In genomic region chr15:90936823-90937222, GRCh38 we compare ENCODE assay signal across 14 cellular contexts. TPM values are rescaled to one million over a fixed set of nuclear protein-coding genes. Genes with fewer than 3 reads are reported as not detected.
DNase-seq lines count a peak whose midpoint lies in the region; ATAC-seq and TF ChIP-seq lines count a peak whose summit lies in the region.
"Had no signal": no experiment of that assay in that cellular context is flagged by ENCODE, and none has a peak within 500 bp of the region (broad histone marks: within the 10 kb centered on the region; RNA-seq: fewer than 3 reads in every experiment).

No MANE protein-coding gene starts in this region.

- H3K36me3 Mint-ChIP-seq in WTC11: peaks cover 32% of the 10 kb centered on the region

- no peak for DNase-seq in left ventricle myocardium inferior
- no peak for DNase-seq in Right ventricle myocardium inferior (ENCODE audit: missing footprints)
- no peak for DNase-seq in WTC11 (ENCODE audit: low spot score)
- no peak for DNase-seq in fibroblast of lung (ENCODE audit: low read depth in 2 of 2)
- DNase-seq in thyroid gland: no peak
- no peak for DNase-seq in KG1 (lab: John Stamatoyannopoulos, UW)
- no peak for DNase-seq in kidney glomerular epithelial cell (lab: John Stamatoyannopoulos, UW)
- DNase-seq: C1 segment of cervical spinal cord, left cardiac atrium, MV-4-11, NCI-H345, nucleus accumbens had no signal

- peaks cover 18% of the 10 kb centered on the region for H3K4me1 Mint-ChIP-seq in WTC11

- H3K9me3 ChIP-seq in left ventricle myocardium inferior (replicated peaks): no peaks in the 10 kb centered on the region
- H3K9me3 ChIP-seq in fibroblast of lung (ENCODE audit: control insufficient read depth, insufficient read depth, low read depth, low read length): no peaks in the 10 kb centered on the region
- H3K9me3 ChIP-seq in thyroid gland: no peaks in the 10 kb centered on the region

- H2AFZ ChIP-seq in fibroblast of lung (ENCODE audit: low read length): no peak overlapping the region

- H3K79me2 ChIP-seq in fibroblast of lung (ENCODE audit: control insufficient read depth, insufficient read depth, low read length): peaks cover 17% of the 10 kb centered on the region

- intact Hi-C loops in left ventricle myocardium inferior (cut with micrococcal nuclease): no loop called here
- intact Hi-C loops in Right ventricle myocardium inferior (cut with DNase I): loop anchor here (10.0 kb wide), 1 partner anchor 1042 kb away; the partner anchor contains the start of gene AP3S2
- intact Hi-C loops in thyroid gland (cut with DNase I): no loop called here

- POLR2A ChIA-PET in WTC11 (lab: Charles Lee): no interaction called here

- peaks cover 46% of the 10 kb centered on the region for H3K4me1 ChIP-seq in left ventricle myocardium inferior
- H3K4me1 ChIP-seq in fibroblast of lung (ENCODE audit: control insufficient read depth, extremely low read depth, insufficient read depth, low read length): peaks cover 18% of the 10 kb centered on the region
- peaks cover 15 to 30% of the 10 kb centered on the region in 2 donors for H3K4me1 ChIP-seq in thyroid gland

- H3K27ac Mint-ChIP-seq in WTC11: no peak overlapping the region

- ATAC-seq in Right ventricle myocardium inferior: no peak
- ATAC-seq in WTC11: no peak
- no peak for ATAC-seq in GM19467 (IDR thresholded peaks at IDR 0.05; ENCODE audit: unreplicated experiment)
- ATAC-seq: activated CD4-positive, CD25-positive, alpha-beta regulatory T cell treated with anti-CD3 and anti-CD28 coated beads, Interleukin-2, amount 50 U/mL, for 24 hours; left cardiac atrium had no signal

- H3K4me3 Mint-ChIP-seq in WTC11: peak overlapping the region; percentile 93

- H3K27me3 ChIP-seq in left ventricle myocardium inferior (ENCODE audit: low read depth) (no peaks in the 10 kb centered on the region), fibroblast of lung (ENCODE audit: control insufficient read depth, insufficient read depth, low read length) (no peaks in the 10 kb centered on the region), thyroid gland (no peaks in the 10 kb centered on the region)

- 83 to 88% methylated on average over 1 of the region's 1 CpG for WGBS in thyroid gland, 2 donors

- peaks cover 12% of the 10 kb centered on the region for H3K27me3 Mint-ChIP-seq in WTC11 (ENCODE audit: low read depth)

- no peaks in the 10 kb centered on the region for H3K9me3 Mint-ChIP-seq in WTC11

- H3K36me3 ChIP-seq in left ventricle myocardium inferior (peaks cover 36% of the 10 kb centered on the region), fibroblast of lung (ENCODE audit: control insufficient read depth, insufficient read depth, low read length) (peaks cover 14% of the 10 kb centered on the region), thyroid gland (peaks cover 24 to 26% of the 10 kb centered on the region in 2 donors)

- CTCF ChIA-PET in WTC11 (lab: Charles Lee): interaction anchor here (1.0 to 7.7 kb wide), 5 partner anchors 19 to 335 kb away, joined by 3 to 264 read pairs (median 6); partner anchors contain the start of genes FES and RCCD1

- H3K4me3 ChIP-seq in left ventricle myocardium inferior: peak overlapping the region; percentile 70
- no peak overlapping the region for H3K4me3 ChIP-seq in fibroblast of lung (replicated peaks in 1 of 4; ENCODE audit: control extremely low read depth in 1 of 4, insufficient read depth in 1 of 4, low read depth in 3 of 4, low read length in 4 of 4)
- H3K4me3 ChIP-seq in thyroid gland (replicated peaks in 1 of 3): no peak overlapping the region

- peak overlapping the region; percentile 93 for H3K4me2 ChIP-seq in fibroblast of lung (ENCODE audit: extremely low read depth, insufficient read depth, low read length)

- TF ChIP-seq POLR2A in thyroid gland (IDR thresholded peaks at IDR 0.05): no peak

- H3K27ac ChIP-seq in left ventricle myocardium inferior (replicated peaks) (no peak overlapping the region), fibroblast of lung (ENCODE audit: insufficient read depth, low read length) (no peak overlapping the region), thyroid gland (no peak overlapping the region)

- TF ChIP-seq CTCF in left ventricle myocardium inferior (IDR thresholded peaks at IDR 0.05; ENCODE audit: borderline replicate concordance) (no peak), WTC11 (IDR thresholded peaks at IDR 0.05) (no peak), fibroblast of lung (conservative IDR thresholded peaks at IDR 0.05 in 1 of 2, IDR thresholded peaks at IDR 0.05 in 1 of 2; ENCODE audit: low read depth in 1 of 2, low read length in 2 of 2) (no peak), thyroid gland (IDR thresholded peaks at IDR 0.05) (no peak)

- no peak overlapping the region for H3K9ac ChIP-seq in fibroblast of lung (ENCODE audit: insufficient read depth, low read length)

- no peaks in the 10 kb centered on the region for H4K20me1 ChIP-seq in fibroblast of lung (ENCODE audit: control insufficient read depth, extremely low read depth, insufficient read depth, low read length)

TF ChIP-seq in WTC11, 78 proteins besides CTCF, POLR2A, EP300 and RAD21:
- TF ChIP-seq NFE2L1 (CRISPR knock-in tag; IDR thresholded peaks at IDR 0.05) (no peak), ELF4 (CRISPR knock-in tag; IDR thresholded peaks at IDR 0.05; ENCODE audit: low read depth) (no peak), ZNF121 (CRISPR knock-in tag; IDR thresholded peaks at IDR 0.05) (peak; percentile 35; the same call in 1 of the 2 replicates)
TF ChIP-seq in WTC11: peak in this region for 1.

RNA-seq across cellular contexts. Expression of gene UNC45A, which starts 1.7 kb away (rescaled TPM):
- total RNA-seq in left ventricle myocardium inferior: 21.9 TPM
- 25.8 TPM for total RNA-seq in Right ventricle myocardium inferior
- 92.1 to 102 TPM (median 101 TPM) in 3 replicates for total RNA-seq in WTC11 (2021)
- total RNA-seq in fibroblast of lung: 88.6 and 104 TPM in 2 replicates
- polyA plus RNA-seq in fibroblast of lung: 41.7 and 52.5 TPM in 2 replicates
- 61.0 and 84.9 TPM in 2 replicates for polyA plus RNA-seq in fibroblast of lung (2012)
- 73.2 and 101 TPM in 2 replicates for polyA minus RNA-seq in fibroblast of lung (ENCODE audit: low replicate concordance)
- 10 to 100 TPM; 26.3 to 59.3 (median 43.9) TPM for total RNA-seq in thyroid gland

RNA-seq across cellular contexts. Expression of gene HDDC3, which starts 4.5 kb away (rescaled TPM):
- total RNA-seq in left ventricle myocardium inferior: 12.7 TPM
- 18.9 TPM for total RNA-seq in Right ventricle myocardium inferior
- 16.4 to 23.6 TPM (median 21.7 TPM) in 3 replicates for total RNA-seq in WTC11 (2021)
- 13.4 and 16.3 TPM in 2 replicates for total RNA-seq in fibroblast of lung
- polyA plus RNA-seq in fibroblast of lung: 10.2 and 15.5 TPM in 2 replicates
- 11.0 and 18.3 TPM in 2 replicates for polyA plus RNA-seq in fibroblast of lung (2012)
- polyA minus RNA-seq in fibroblast of lung (ENCODE audit: low replicate concordance): 13.0 and 15.8 TPM in 2 replicates
- 10 to 100 TPM; 13.3 to 25.7 (median 18.0) TPM for total RNA-seq in thyroid gland

RNA-seq across cellular contexts. Expression of gene RCCD1, which starts 17.9 kb away (rescaled TPM):
- total RNA-seq in left ventricle myocardium inferior: 10.9 TPM
- total RNA-seq in Right ventricle myocardium inferior: 9.0 TPM
- 26.1 to 31.9 TPM (median 27.8 TPM) in 3 replicates for total RNA-seq in WTC11 (2021)
- 11.0 and 14.2 TPM in 2 replicates for total RNA-seq in fibroblast of lung
- 5.9 and 8.3 TPM in 2 replicates for polyA plus RNA-seq in fibroblast of lung
- polyA plus RNA-seq in fibroblast of lung (2012): 7.2 and 14.5 TPM in 2 replicates
- 4.6 and 8.1 TPM in 2 replicates for polyA minus RNA-seq in fibroblast of lung (ENCODE audit: low replicate concordance)
- 10 to 100 TPM in 2 of 4 donors, 1 to 10 TPM in 2; 7.6 to 15.2 (median 9.9) TPM for total RNA-seq in thyroid gland

RNA-seq across cellular contexts. Expression of gene MAN2A2, which starts 33.7 kb away (rescaled TPM):
- total RNA-seq in left ventricle myocardium inferior (95.4 TPM), Right ventricle myocardium inferior (133 TPM), WTC11 (2021) (27.9 to 31.5 TPM (median 31.0 TPM) in 3 replicates), fibroblast of lung (18.2 and 36.0 TPM in 2 replicates), thyroid gland (100 to 1,000 TPM in 1 of 4 donors, 10 to 100 TPM in 3; 30.1 to 129 (median 58.9) TPM)
- polyA plus RNA-seq in fibroblast of lung: 11.3 and 18.0 TPM in 2 replicates
- polyA plus RNA-seq in fibroblast of lung (2012): 12.6 and 16.0 TPM in 2 replicates
- 69.8 and 80.4 TPM in 2 replicates for polyA minus RNA-seq in fibroblast of lung (ENCODE audit: low replicate concordance)

RNA-seq across cellular contexts. Expression of gene FES, which starts 52.5 kb away (rescaled TPM):
- total RNA-seq in left ventricle myocardium inferior (11.9 TPM), Right ventricle myocardium inferior (19.3 TPM), WTC11 (2021) (9.7 to 10.2 TPM (median 10.0 TPM) in 3 replicates), fibroblast of lung (23.4 and 31.2 TPM in 2 replicates), thyroid gland (10 to 100 TPM; 34.1 to 44.5 (median 36.0) TPM)
- 5.5 and 7.0 TPM in 2 replicates for polyA plus RNA-seq in fibroblast of lung
- 9.1 and 12.6 TPM in 2 replicates for polyA plus RNA-seq in fibroblast of lung (2012)
- polyA minus RNA-seq in fibroblast of lung (ENCODE audit: low replicate concordance): 19.3 and 27.0 TPM in 2 replicates
